In genomic region chrX:133535066-133535465, GRCh38 we compare ENCODE assay signal across 37 cellular contexts.
"Had no signal": no experiment of that assay in that cellular context is flagged by ENCODE, and none has a peak within 500 bp of the region (broad histone marks: within the 10 kb centered on the region; RNA-seq: fewer than 3 reads in every experiment).

No MANE protein-coding gene starts in this region.

- H3K27ac ChIP-seq: adrenal gland, cardiac muscle cell, VCaP had no signal

- H3K9me3 Mint-ChIP-seq: activated B cell treated with CpG ODN at 0.5 μM for 24 hours; activated CD4-positive, alpha-beta memory T cell treated with anti-CD3 and anti-CD28 coated beads for 36 hours; activated CD4-positive, alpha-beta T cell treated with anti-CD3 and anti-CD28 coated beads, Interleukin-2, amount 10 ng/mL, durations not matched to agents 24 days and 14 days; activated CD8-positive, alpha-beta T cell treated with anti-CD3 and anti-CD28 coated beads for 36 hours; activated naive CD4-positive, alpha-beta T cell treated with anti-CD3 and anti-CD28 coated beads for 36 hours; activated naive CD4-positive, alpha-beta T cell treated with anti-CD3 and anti-CD28 coated beads, Interleukin-2, amount 50 U/mL, for 72 hours; activated naive CD8-positive, alpha-beta T cell treated with anti-CD3 and anti-CD28 coated beads for 36 hours; activated T-cell treated with anti-CD3 and anti-CD28 coated beads, Interleukin-2, amount 50 U/mL, for 4 hours; activated T-cell treated with anti-CD3 and anti-CD28 coated beads, Interleukin-2, amount 50 U/mL, for 72 hours; activated T-helper 1 cell treated with anti-CD3 and anti-CD28 coated beads, Interleukin-12 subunit alpha, Interleukin-12 subunit beta, Interleukin-2, Interleukin-4 antibody, amounts not matched to agents 30 ng/mL and 10 ng/mL and 1 ng/mL, durations not matched to agents 14 hours and 24 hours and 36 hours; activated T-helper 17 cell treated with anti-CD3 and anti-CD28 coated beads, Interleukin-2, amount 50 U/mL, for 72 hours; brain; central memory CD8-positive, alpha-beta T cell; T-helper 1 cell treated with Interleukin-12 subunit alpha and Interleukin-12 subunit beta and Interleukin-4 antibody, amounts not matched to agents 30 μg/mL and 1 μg/mL, for 36 hours; T-helper 2 cell treated with Interferon-gamma antibody and Interleukin-4, amounts not matched to agents 5 μg/mL and 100 μg/mL, for 36 hours had no signal

- H3K4me1 Mint-ChIP-seq: activated B cell treated with CpG ODN at 0.5 μM for 24 hours; activated CD4-positive, alpha-beta T cell treated with anti-CD3 and anti-CD28 coated beads, Interleukin-2, amount 10 ng/mL, durations not matched to agents 24 days and 14 days; activated naive CD8-positive, alpha-beta T cell treated with anti-CD3 and anti-CD28 coated beads for 36 hours; activated T-helper 17 cell treated with anti-CD3 and anti-CD28 coated beads, Interleukin-2, amount 50 U/mL, for 72 hours; central memory CD8-positive, alpha-beta T cell had no signal

- H3K27ac Mint-ChIP-seq: activated B cell treated with CpG ODN at 0.5 μM for 24 hours; activated CD4-positive, alpha-beta memory T cell treated with anti-CD3 and anti-CD28 coated beads for 36 hours; activated CD4-positive, alpha-beta T cell treated with anti-CD3 and anti-CD28 coated beads, Interleukin-2, amount 10 ng/mL, durations not matched to agents 24 days and 14 days; activated CD8-positive, alpha-beta T cell treated with anti-CD3 and anti-CD28 coated beads for 36 hours; activated naive CD4-positive, alpha-beta T cell treated with anti-CD3 and anti-CD28 coated beads for 36 hours; activated naive CD4-positive, alpha-beta T cell treated with anti-CD3 and anti-CD28 coated beads, Interleukin-2, amount 50 U/mL, for 72 hours; activated naive CD8-positive, alpha-beta T cell treated with anti-CD3 and anti-CD28 coated beads for 36 hours; activated T-cell treated with anti-CD3 and anti-CD28 coated beads, Interleukin-2, amount 50 U/mL, for 72 hours; activated T-helper 1 cell treated with anti-CD3 and anti-CD28 coated beads, Interleukin-12 subunit alpha, Interleukin-12 subunit beta, Interleukin-2, Interleukin-4 antibody, amounts not matched to agents 30 ng/mL and 10 ng/mL and 1 ng/mL, durations not matched to agents 14 hours and 24 hours and 36 hours; activated T-helper 17 cell treated with anti-CD3 and anti-CD28 coated beads, Interleukin-2, amount 50 U/mL, for 72 hours; T-helper 1 cell treated with Interleukin-12 subunit alpha and Interleukin-12 subunit beta and Interleukin-4 antibody, amounts not matched to agents 30 μg/mL and 1 μg/mL, for 36 hours; T-helper 2 cell treated with Interferon-gamma antibody and Interleukin-4, amounts not matched to agents 5 μg/mL and 100 μg/mL, for 36 hours had no signal

- H3K4me1 ChIP-seq: adrenal gland had no signal

- H3K27me3 ChIP-seq: adrenal gland, cardiac muscle cell had no signal

- DNase-seq: activated B cell treated with CpG ODN at 0.5 μM for 24 hours; activated CD4-positive, alpha-beta memory T cell treated with anti-CD3 and anti-CD28 coated beads for 36 hours; activated CD4-positive, alpha-beta T cell treated with anti-CD3 and anti-CD28 coated beads for 4 hours; activated CD4-positive, alpha-beta T cell treated with anti-CD3 and anti-CD28 coated beads, Interleukin-2, amount 10 ng/mL, durations not matched to agents 24 days and 14 days; activated CD4-positive, alpha-beta T cell treated with anti-CD3 and anti-CD28 coated beads, Interleukin-2, amount 50 U/mL, for 1 hour; activated CD4-positive, alpha-beta T cell treated with anti-CD3 and anti-CD28 coated beads, Interleukin-2, amount 50 U/mL, for 4 hours; activated CD4-positive, CD25-positive, alpha-beta regulatory T cell treated with anti-CD3 and anti-CD28 coated beads, Interleukin-2, amount 50 U/mL, for 72 hours; activated CD8-positive, alpha-beta memory T cell treated with anti-CD3 and anti-CD28 coated beads, Interleukin-2, amount 50 U/mL, for 4 hours; activated CD8-positive, alpha-beta T cell treated with anti-CD3 and anti-CD28 coated beads for 36 hours; activated effector memory CD4-positive, alpha-beta T cell treated with anti-CD3 and anti-CD28 coated beads, Interleukin-2, amount 50 U/mL, for 16 hours; activated gamma-delta T cell treated with Interleukin-2 at 50 U/mL for 16 hours; activated naive CD4-positive, alpha-beta T cell; activated naive CD4-positive, alpha-beta T cell treated with anti-CD3 and anti-CD28 coated beads for 36 hours; activated naive CD4-positive, alpha-beta T cell treated with anti-CD3 and anti-CD28 coated beads, Interleukin-2, amount 50 U/mL, for 16 hours; activated naive CD8-positive, alpha-beta T cell treated with anti-CD3 and anti-CD28 coated beads for 36 hours; activated T-cell treated with anti-CD3 and anti-CD28 coated beads for 4 hours; activated T-cell treated with anti-CD3 and anti-CD28 coated beads, Interleukin-2, amount 50 U/mL, for 1 hour; activated T-cell treated with anti-CD3 and anti-CD28 coated beads, Interleukin-2, amount 50 U/mL, for 4 hours; activated T-cell treated with anti-CD3 and anti-CD28 coated beads, Interleukin-2, amount 50 U/mL, for 72 hours; adrenal gland; amniotic stem cell; aorta; caudate nucleus; cerebellar nuclear complex; T-helper 2 cell; T-helper 9 cell had no signal

- H3K36me3 ChIP-seq: adrenal gland, cardiac muscle cell had no signal

- FAIRE-seq: bronchial epithelial cell, TTC549 had no signal

- H3K27me3 Mint-ChIP-seq: activated CD4-positive, alpha-beta memory T cell treated with anti-CD3 and anti-CD28 coated beads for 36 hours; activated CD4-positive, alpha-beta T cell treated with anti-CD3 and anti-CD28 coated beads, Interleukin-2, amount 10 ng/mL, durations not matched to agents 24 days and 14 days; activated CD8-positive, alpha-beta T cell treated with anti-CD3 and anti-CD28 coated beads for 36 hours; activated naive CD8-positive, alpha-beta T cell treated with anti-CD3 and anti-CD28 coated beads for 36 hours; activated T-helper 17 cell treated with anti-CD3 and anti-CD28 coated beads, Interleukin-2, amount 50 U/mL, for 72 hours; brain; central memory CD8-positive, alpha-beta T cell had no signal

- H3K9me3 ChIP-seq: adrenal gland had no signal

- H3K4me3 ChIP-seq: adrenal gland, cardiac muscle cell had no signal

- H3K4me3 Mint-ChIP-seq: activated B cell treated with CpG ODN at 0.5 μM for 24 hours; activated CD4-positive, alpha-beta memory T cell treated with anti-CD3 and anti-CD28 coated beads for 36 hours; activated CD4-positive, alpha-beta T cell treated with anti-CD3 and anti-CD28 coated beads, Interleukin-2, amount 10 ng/mL, durations not matched to agents 24 days and 14 days; activated CD8-positive, alpha-beta T cell treated with anti-CD3 and anti-CD28 coated beads for 36 hours; activated naive CD4-positive, alpha-beta T cell treated with anti-CD3 and anti-CD28 coated beads for 36 hours; activated naive CD8-positive, alpha-beta T cell treated with anti-CD3 and anti-CD28 coated beads for 36 hours; activated T-cell treated with anti-CD3 and anti-CD28 coated beads, Interleukin-2, amount 50 U/mL, for 4 hours; activated T-cell treated with anti-CD3 and anti-CD28 coated beads, Interleukin-2, amount 50 U/mL, for 72 hours; activated T-helper 1 cell treated with anti-CD3 and anti-CD28 coated beads, Interleukin-12 subunit alpha, Interleukin-12 subunit beta, Interleukin-2, Interleukin-4 antibody, amounts not matched to agents 30 ng/mL and 10 ng/mL and 1 ng/mL, durations not matched to agents 14 hours and 24 hours and 36 hours; activated T-helper 17 cell treated with anti-CD3 and anti-CD28 coated beads, Interleukin-2, amount 50 U/mL, for 72 hours; brain; central memory CD8-positive, alpha-beta T cell; T-helper 1 cell treated with Interleukin-12 subunit alpha and Interleukin-12 subunit beta and Interleukin-4 antibody, amounts not matched to agents 30 μg/mL and 1 μg/mL, for 36 hours; T-helper 2 cell treated with Interferon-gamma antibody and Interleukin-4, amounts not matched to agents 5 μg/mL and 100 μg/mL, for 36 hours had no signal

- H3K36me3 Mint-ChIP-seq: activated CD4-positive, alpha-beta memory T cell treated with anti-CD3 and anti-CD28 coated beads for 36 hours; activated naive CD4-positive, alpha-beta T cell treated with anti-CD3 and anti-CD28 coated beads, Interleukin-2, amount 50 U/mL, for 72 hours; activated naive CD8-positive, alpha-beta T cell treated with anti-CD3 and anti-CD28 coated beads for 36 hours had no signal

- ATAC-seq: activated CD8-positive, alpha-beta T cell treated with anti-CD3 and anti-CD28 coated beads for 36 hours; activated naive CD4-positive, alpha-beta T cell treated with anti-CD3 and anti-CD28 coated beads, Interleukin-2, amount 50 U/mL, for 72 hours; activated T-cell treated with anti-CD3 and anti-CD28 coated beads, Interleukin-2, amount 50 U/mL, for 4 hours; activated T-cell treated with anti-CD3 and anti-CD28 coated beads, Interleukin-2, amount 50 U/mL, for 72 hours; activated T-helper 17 cell treated with anti-CD3 and anti-CD28 coated beads, Interleukin-2, amount 50 U/mL, for 72 hours had no signal
